8 cellular contexts compared by ENCODE assay signal in the genomic region with DNA sequence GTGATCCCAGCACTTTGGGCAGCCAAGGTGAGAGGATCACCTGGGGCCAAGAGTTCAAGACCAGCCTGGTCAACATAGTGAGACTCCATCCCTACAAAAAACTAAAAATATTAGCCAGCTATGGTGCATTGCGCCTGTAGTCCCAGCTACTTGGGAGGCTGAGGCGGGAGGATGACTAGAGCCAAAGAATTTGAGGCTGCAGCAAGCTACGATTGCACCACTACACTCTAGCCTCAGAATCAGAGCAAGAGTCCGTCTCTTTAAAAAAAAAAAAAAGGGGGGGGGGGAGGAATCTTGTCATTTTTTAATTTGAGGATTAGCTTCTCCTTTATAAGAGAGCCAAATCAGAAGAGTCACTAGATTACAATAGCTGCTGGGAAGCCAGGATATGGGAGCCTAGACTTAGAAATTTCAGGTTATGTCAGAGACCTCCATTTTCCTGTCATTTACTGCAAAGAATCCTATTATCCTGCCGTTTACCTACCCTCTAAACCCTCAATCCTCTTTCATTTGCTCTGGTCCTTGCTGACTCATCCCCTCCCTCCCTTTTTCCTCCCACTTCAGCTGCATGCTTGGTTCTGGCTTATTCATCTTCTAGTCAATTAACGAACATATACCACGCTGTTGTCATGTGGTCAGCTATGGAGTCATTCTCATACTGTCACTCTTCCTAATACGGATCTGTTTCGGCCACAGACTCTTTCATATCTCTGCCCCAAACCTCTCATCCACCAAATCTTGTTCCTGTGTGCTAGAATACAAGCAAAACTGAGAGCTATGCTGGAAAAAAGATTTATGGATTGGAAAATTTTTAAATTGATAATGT.
DNase-seq lines count a peak whose midpoint lies in the region; ATAC-seq and TF ChIP-seq lines count a peak whose summit lies in the region.

No MANE protein-coding gene starts in this region.

- DNase-seq in GM03348 (ENCODE audit: low spot score) = peak; percentile 60
- peak; percentile 81 to 93 for DNase-seq in cardiac fibroblast (ENCODE audit: low read depth in 2 of 2)
- peak; percentile 83 for DNase-seq in non-pigmented ciliary epithelial cell (ENCODE audit: low read depth)
- no peak for DNase-seq in SKM-1 treated with dmso at 0.1 percent for 144 hours (lab: John Stamatoyannopoulos, UW; ENCODE audit: unreplicated experiment)
- DNase-seq in left lobe of liver (ENCODE audit: low spot score) = no peak

- H3K4me3 ChIP-seq in cardiac fibroblast (replicated peaks in 1 of 2; ENCODE audit: low read depth in 2 of 2, low read length in 2 of 2) = no peak overlapping the region

- TF ChIP-seq CTCF in cardiac fibroblast (IDR thresholded peaks at IDR 0.05; ENCODE audit: low read depth, low read length) = no peak

- peak; percentile 77 for ATAC-seq in GM19397 (IDR thresholded peaks at IDR 0.05; ENCODE audit: unreplicated experiment)
- peak; percentile 79 for ATAC-seq in HG03280 (IDR thresholded peaks at IDR 0.05; ENCODE audit: unreplicated experiment)
- ATAC-seq in left lobe of liver = no peak

TF ChIP-seq in PFSK-1, 5 proteins besides CTCF, POLR2A, EP300 and RAD21:
- peak; percentile 42; the same call in 1 of the 2 replicates for TF ChIP-seq POLR2AphosphoS5 (IDR thresholded peaks at IDR 0.05; ENCODE audit: low read depth, low read length)
- TF ChIP-seq FOXP2 (optimal IDR thresholded peaks at IDR 0.05; ENCODE audit: borderline replicate concordance, extremely low read depth, extremely low read length, insufficient read depth) = peak; percentile 17
- peak; percentile 85; the same call in 1 of the 2 replicates for TF ChIP-seq SIN3A (IDR thresholded peaks at IDR 0.05; ENCODE audit: borderline replicate concordance, insufficient read depth, low read length)
- TF ChIP-seq TAF1 (IDR thresholded peaks at IDR 0.05; ENCODE audit: borderline replicate concordance, insufficient read depth, low read length) = no peak
- TF ChIP-seq REST (IDR thresholded peaks at IDR 0.05; ENCODE audit: insufficient read depth in 1 of 2, low read depth in 2 of 2, low read length in 2 of 2) = no peak

Comparison
In these comparisons a context has a peak if more than half of its experiments do, and no peak if none do; other contexts are left out.
1. DNase-seq: peak in GM03348 (single experiment), cardiac fibroblast (2 of 2) and non-pigmented ciliary epithelial cell (single experiment); none in SKM-1 treated with dmso at 0.1 percent for 144 hours (single experiment) and left lobe of liver (single experiment).